ENCODE assay signal across 8 cellular contexts in genomic region chr5:147822686-147823491, GRCh38. TPM values are rescaled to one million over a fixed set of nuclear protein-coding genes. Genes with fewer than 3 reads are reported as not detected.
DNase-seq lines count a peak whose midpoint lies in the region; ATAC-seq, FAIRE-seq and TF ChIP-seq lines count a peak whose summit lies in the region.

No MANE protein-coding gene starts in this region.

- no peaks in the 10 kb centered on the region for H3K9me3 ChIP-seq in HAP-1
- H3K9me3 ChIP-seq in GM12878 (replicated peaks; ENCODE audit: control insufficient read depth, insufficient read depth, low read length), result no peaks in the 10 kb centered on the region
- no peaks in the 10 kb centered on the region for H3K9me3 ChIP-seq in iPS DF 6.9 (ENCODE audit: control insufficient read depth, insufficient read depth, low read length)
- no peaks in the 10 kb centered on the region for H3K9me3 ChIP-seq in spleen

- POLR2A ChIA-PET in GM12878 (lab: Charles Lee), result no interaction called here

- H3K27me3 ChIP-seq in HAP-1 (ENCODE audit: low read depth), result no peaks in the 10 kb centered on the region
- no peaks in the 10 kb centered on the region; a peak in 1 of 4 replicates for H3K27me3 ChIP-seq in GM12878 (replicated peaks in 1 of 2; ENCODE audit: control insufficient read depth in 2 of 2, insufficient read depth in 2 of 2, low read length in 1 of 2)
- no peaks in the 10 kb centered on the region for H3K27me3 ChIP-seq in iPS DF 6.9 (ENCODE audit: control insufficient read depth, insufficient read depth, low read length)
- peaks cover 0 to 7% (median 0%) of the 10 kb centered on the region in 7 donors for H3K27me3 ChIP-seq in spleen (replicated peaks in 1 of 7)

- SMC1A ChIA-PET in GM12878 (lab: Charles Lee; ENCODE audit: uncharacterized antibody, unreplicated experiment), result interaction anchor here (0.9 to 1.9 kb wide), 5 partner anchors 12 to 199 kb away, joined by 3 to 15 read pairs (median 4); no protein-coding TSS in a partner anchor

- FAIRE-seq in RCC 7860 (lab: Jason Lieb, UNC) (no peak), GM12878 (lab: Jason Lieb, UNC) (no peak)

- CTCF ChIA-PET in GM12878 (lab: Yijun Ruan, JAX), result interaction anchor here (0.6 to 5.2 kb wide), 12 partner anchors 18 to 908 kb away, joined by 3 to 108 read pairs (median 4); no protein-coding TSS in a partner anchor

- H3K4me2 ChIP-seq in GM12878 (ENCODE audit: control insufficient read depth, insufficient read depth), result no peak overlapping the region

- H3K27ac ChIP-seq in GM12878 (ENCODE audit: control insufficient read depth, insufficient read depth), result no peak overlapping the region
- H3K27ac ChIP-seq in iPS DF 6.9 (ENCODE audit: low read length), result no peak overlapping the region
- no peak overlapping the region for H3K27ac ChIP-seq in spleen

- H3K4me3 ChIP-seq in HAP-1 (no peak overlapping the region), GM12878 (no peak overlapping the region), iPS DF 6.9 (ENCODE audit: low read length) (no peak overlapping the region), spleen (no peak overlapping the region)

- no peak for TF ChIP-seq EP300 in GM12878 (IDR thresholded peaks at IDR 0.05; ENCODE audit: borderline replicate concordance in 1 of 2, control insufficient read depth in 1 of 2, low read depth in 2 of 2, low read length in 2 of 2)

- H3K4me1 ChIP-seq in HAP-1 (no peaks in the 10 kb centered on the region), GM12878 (ENCODE audit: control insufficient read depth, insufficient read depth, low read length) (no peaks in the 10 kb centered on the region), iPS DF 6.9 (ENCODE audit: control insufficient read depth, insufficient read depth, low read length) (no peaks in the 10 kb centered on the region), spleen (no peaks in the 10 kb centered on the region)

- H3K9ac ChIP-seq in GM12878 (ENCODE audit: control insufficient read depth, insufficient read depth, low read length), result no peak overlapping the region

- H3K79me2 ChIP-seq in GM12878 (ENCODE audit: control insufficient read depth, insufficient read depth, low read length), result no peaks in the 10 kb centered on the region

- RAD21 ChIA-PET in GM12878 (lab: Charles Lee; ENCODE audit: unreplicated experiment), result interaction anchor here (0.7 to 2.5 kb wide), 4 partner anchors 10 to 195 kb away, joined by 3 to 26 read pairs (median 4); no protein-coding TSS in a partner anchor

- TF ChIP-seq CTCF in GM12878 (IDR thresholded peaks at IDR 0.05 in 2 of 3, conservative IDR thresholded peaks at IDR 0.05 in 1 of 3; ENCODE audit: control insufficient read depth in 2 of 3, extremely low read depth in 1 of 3, insufficient read depth in 1 of 3, low read depth in 3 of 3, low read length in 3 of 3) (peak; percentile 91 to 95 (median 93)), spleen (IDR thresholded peaks at IDR 0.05 in 8 of 11, conservative IDR thresholded peaks at IDR 0.05 in 3 of 11) (peak; percentile 13 to 80 (median 57))

- H2AFZ ChIP-seq in GM12878 (ENCODE audit: control insufficient read depth, low read depth, low read length), result no peak overlapping the region

- BruUV-seq in GM12878 (replicated peaks; lab: Mats Ljungman, UMichigan), result no TSS peak

- peak; percentile 94 for ATAC-seq in GM12878

- peak; percentile 94 for TF ChIP-seq RAD21 in GM12878 (IDR thresholded peaks at IDR 0.05; ENCODE audit: insufficient read depth, low read depth, low read length)

- no peaks in the 10 kb centered on the region for H4K20me1 ChIP-seq in GM12878 (ENCODE audit: control insufficient read depth, insufficient read depth)

- DNase-seq in activated gamma-delta T cell treated with Interleukin-2 at 50 U/mL for 16 hours (peak; percentile 30), activated gamma-delta T cell (lab: John Stamatoyannopoulos, UW) (no peak), HAP-1 (ENCODE audit: low spot score in 2 of 2) (peak; percentile 44 to 57), M059J (ENCODE audit: low read depth) (peak; percentile 66), RCC 7860 (ENCODE audit: low spot score) (peak; percentile 34), GM12878 (ENCODE audit: low read depth, low spot score) (peak; percentile 12), iPS DF 6.9 (ENCODE audit: low read depth, low spot score) (peak; percentile 48), spleen (no peak)

- 2% methylated on average over 4 of the region's 4 CpGs for WGBS in GM12878 (ENCODE audit: insufficient coverage, insufficient replicate concordance, low lambda C conversion rate, missing lambda C conversion rate)
- no CpG with 5 or more reads among the region's 4 CpGs for WGBS in iPS DF 6.9 (ENCODE audit: insufficient coverage, insufficient read length)
- 3 to 11% (median 11%) methylated on average over 4 of the region's 4 CpGs for WGBS in spleen, 5 donors

- intact Hi-C loops in GM12878 (cut with micrococcal nuclease; ENCODE audit: unreplicated experiment), result loop anchor here (1.0 to 10.0 kb wide), 2 partner anchors 195 to 368 kb away; no protein-coding TSS in a partner anchor
- intact Hi-C loops in spleen (cut with DNase I; ENCODE audit: low total_unique reads), result loop anchor here (5.0 kb wide), 1 partner anchor 196 kb away; no protein-coding TSS in a partner anchor

- H3K36me3 ChIP-seq in HAP-1 (replicated peaks) (no peaks in the 10 kb centered on the region), GM12878 (ENCODE audit: control insufficient read depth in 2 of 2, insufficient read depth in 2 of 2, low read length in 1 of 2) (no peaks in the 10 kb centered on the region), iPS DF 6.9 (ENCODE audit: control insufficient read depth, insufficient read depth, low read length) (no peaks in the 10 kb centered on the region), spleen (no peaks in the 10 kb centered on the region)

- no peak for TF ChIP-seq POLR2A in GM12878 (IDR thresholded peaks at IDR 0.05; ENCODE audit: low read depth, low read length)
- TF ChIP-seq POLR2A in spleen (IDR thresholded peaks at IDR 0.05), result no peak

- in situ Hi-C loops in HAP-1 (cut with MboI; ENCODE audit: low sequenced_read_pairs) (loop anchor here (10.0 kb wide), 1 partner anchor 198 kb away; no protein-coding TSS in a partner anchor), GM12878 (cut with MboI) (loop anchor here (5.0 kb wide), 1 partner anchor 196 kb away; no protein-coding TSS in a partner anchor)

RNA-seq across cellular contexts. Expression of gene SPINK1, which starts 8.6 kb away (rescaled TPM):
- not detected in 2 replicates for total RNA-seq in M059J (2014; rRNA removed; shearing (Covaris generic))
- total RNA-seq in GM12878 (2013; cell fraction: nucleolus; rRNA removed), result not detected in 2 replicates
- total RNA-seq in GM12878 (2014; rRNA removed), result not detected in 2 replicates
- not detected in 2 replicates for total RNA-seq in GM12878 (2014; rRNA removed; fragmentation: Illumina TruSeq; extraction: Trizol)
- total RNA-seq in GM12878 (2021), result 2.8 and 3.6 TPM in 2 replicates
- polyA plus RNA-seq in GM12878 (2011; ENCODE audit: low read depth), result not detected
- polyA plus RNA-seq in GM12878 (2011; rRNA removed), result not detected in 2 replicates
- not detected in 2 replicates for polyA plus RNA-seq in GM12878 (2011; cell fraction: cytosol; rRNA removed)
- polyA plus RNA-seq in GM12878 (2011; cell fraction: nucleus; rRNA removed), result not detected in 2 replicates
- polyA plus RNA-seq in GM12878 (2012), result not detected in 2 replicates
- polyA plus RNA-seq in GM12878 (2014; fragmentation: Illumina TruSeq; extraction: Trizol), result 1.2 TPM in 1 of 2 replicates, not detected in the other
- not detected for polyA plus RNA-seq in GM12878 (2014; fragmentation: Nextera tagmentation; extraction: Ambion mirVana)
- not detected in 2 replicates for polyA plus RNA-seq in GM12878 (2014; rRNA removed)
- not detected for polyA plus RNA-seq in GM12878 (2016; fragmentation: Nextera tagmentation; extraction: Ambion mirVana)
- polyA minus RNA-seq in GM12878 (2011; rRNA and poly(A)+ RNA removed), result not detected in 2 replicates
- polyA minus RNA-seq in GM12878 (2011; cell fraction: cytosol; rRNA and poly(A)+ RNA removed), result not detected in 2 replicates
- polyA minus RNA-seq in GM12878 (2011; cell fraction: nucleus; rRNA and poly(A)+ RNA removed), result not detected in 2 replicates
- 1 to 10 TPM in 2 of 7 donors, not detected in 5; 1.9 to 7.1 TPM for total RNA-seq in spleen
- polyA plus RNA-seq in spleen, result under 1 TPM; 0.38 to 0.99 (median 0.65) TPM

RNA-seq across cellular contexts. Expression of gene JAKMIP2, which starts 40.4 kb away (rescaled TPM):
- total RNA-seq in M059J (2014; rRNA removed; shearing (Covaris generic)), result 1.1 and 2.3 TPM in 2 replicates
- total RNA-seq in GM12878 (2013; cell fraction: nucleolus; rRNA removed), result not detected in 2 replicates
- total RNA-seq in GM12878 (2014; rRNA removed), result 0.51 and 0.82 TPM in 2 replicates
- 1.5 and 1.8 TPM in 2 replicates for total RNA-seq in GM12878 (2014; rRNA removed; fragmentation: Illumina TruSeq; extraction: Trizol)
- total RNA-seq in GM12878 (2021), result 1.5 TPM in 2 replicates
- not detected for polyA plus RNA-seq in GM12878 (2011; ENCODE audit: low read depth)
- 1.2 and 1.9 TPM in 2 replicates for polyA plus RNA-seq in GM12878 (2011; rRNA removed)
- polyA plus RNA-seq in GM12878 (2011; cell fraction: cytosol; rRNA removed), result 0.46 and 0.72 TPM in 2 replicates
- polyA plus RNA-seq in GM12878 (2011; cell fraction: nucleus; rRNA removed), result 1.1 and 1.3 TPM in 2 replicates
- 0.29 and 0.30 TPM in 2 replicates for polyA plus RNA-seq in GM12878 (2012)
- polyA plus RNA-seq in GM12878 (2014; fragmentation: Illumina TruSeq; extraction: Trizol), result 0.82 and 1.9 TPM in 2 replicates
- under 1 TPM; 0.55 to 0.75 TPM for polyA plus RNA-seq in GM12878 (2014; fragmentation: Nextera tagmentation; extraction: Ambion mirVana)
- 0.38 and 0.95 TPM in 2 replicates for polyA plus RNA-seq in GM12878 (2014; rRNA removed)
- polyA plus RNA-seq in GM12878 (2016; fragmentation: Nextera tagmentation; extraction: Ambion mirVana), result 1 to 10 TPM in 1 of 2 experiments, under 1 TPM in 1; 0.63 to 1.4 TPM
- polyA minus RNA-seq in GM12878 (2011; rRNA and poly(A)+ RNA removed), result 2.0 and 2.9 TPM in 2 replicates
- polyA minus RNA-seq in GM12878 (2011; cell fraction: cytosol; rRNA and poly(A)+ RNA removed), result 0.13 and 0.83 TPM in 2 replicates
- 1.1 and 2.3 TPM in 2 replicates for polyA minus RNA-seq in GM12878 (2011; cell fraction: nucleus; rRNA and poly(A)+ RNA removed)
- total RNA-seq in spleen, result 1 to 10 TPM in 6 of 7 donors, under 1 TPM in 1; 0.59 to 2.4 (median 1.7) TPM
- under 1 TPM; 0.09 to 0.49 (median 0.19) TPM for polyA plus RNA-seq in spleen

RNA-seq across cellular contexts. Expression of gene SCGB3A2, which starts 55.6 kb away (rescaled TPM):
- not detected in 2 replicates for total RNA-seq in M059J (2014; rRNA removed; shearing (Covaris generic))
- not detected in 2 replicates for total RNA-seq in GM12878 (2013; cell fraction: nucleolus; rRNA removed)
- total RNA-seq in GM12878 (2014; rRNA removed), result not detected in 2 replicates
- total RNA-seq in GM12878 (2014; rRNA removed; fragmentation: Illumina TruSeq; extraction: Trizol), result not detected in 2 replicates
- not detected in 2 replicates for total RNA-seq in GM12878 (2021)
- polyA plus RNA-seq in GM12878 (2011; ENCODE audit: low read depth), result not detected
- polyA plus RNA-seq in GM12878 (2011; rRNA removed), result not detected in 2 replicates
- polyA plus RNA-seq in GM12878 (2011; cell fraction: cytosol; rRNA removed), result not detected in 2 replicates
- polyA plus RNA-seq in GM12878 (2011; cell fraction: nucleus; rRNA removed), result not detected in 2 replicates
- polyA plus RNA-seq in GM12878 (2012), result not detected in 2 replicates
- not detected in 2 replicates for polyA plus RNA-seq in GM12878 (2014; fragmentation: Illumina TruSeq; extraction: Trizol)
- polyA plus RNA-seq in GM12878 (2014; fragmentation: Nextera tagmentation; extraction: Ambion mirVana), result not detected
- polyA plus RNA-seq in GM12878 (2014; rRNA removed), result not detected in 2 replicates
- under 1 TPM in 1 of 2 experiments, not detected in 1; 0.24 TPM for polyA plus RNA-seq in GM12878 (2016; fragmentation: Nextera tagmentation; extraction: Ambion mirVana)
- not detected in 2 replicates for polyA minus RNA-seq in GM12878 (2011; rRNA and poly(A)+ RNA removed)
- polyA minus RNA-seq in GM12878 (2011; cell fraction: cytosol; rRNA and poly(A)+ RNA removed), result not detected in 2 replicates
- not detected in 2 replicates for polyA minus RNA-seq in GM12878 (2011; cell fraction: nucleus; rRNA and poly(A)+ RNA removed)
- not detected for total RNA-seq in spleen
- polyA plus RNA-seq in spleen, result under 1 TPM in 1 of 3 donors, not detected in 2; 0.67 TPM

Comparison
In these comparisons a context has a peak if more than half of its experiments do, and no peak if none do; other contexts are left out.
1. DNase-seq: peak in activated gamma-delta T cell treated with Interleukin-2 at 50 U/mL for 16 hours (single experiment), HAP-1 (2 of 2), M059J (single experiment), RCC 7860 (single experiment), GM12878 (single experiment) and iPS DF 6.9 (single experiment); none in activated gamma-delta T cell (single experiment) and spleen (single experiment).